ENCODE assay signal across 8 cellular contexts in genomic region chr16:31142109-31143035, GRCh38. TPM values are rescaled to one million over a fixed set of nuclear protein-coding genes. Genes with fewer than 3 reads are reported as not detected.
DNase-seq lines count a peak whose midpoint lies in the region; TF ChIP-seq lines count a peak whose summit lies in the region.

No MANE protein-coding gene starts in this region.

- CTCF ChIA-PET in RWPE1 (lab: Yijun Ruan, JAX): interaction anchor here (0.5 to 2.4 kb wide), 22 partner anchors 9 to 311 kb away, joined by 3 to 23 read pairs (median 4); partner anchors contain the start of genes HSD3B7, KAT8 and ZNF668

- H3K27me3 Mint-ChIP-seq in nephron progenitor cell (ENCODE audit: low read depth, poor library complexity): peaks cover 36% of the 10 kb centered on the region
- H3K27me3 Mint-ChIP-seq in stimulated activated naive CD8-positive, alpha-beta T cell treated with anti-CD3 and anti-CD28 coated beads, Interleukin-15, Interleukin-2, amounts not matched to agents 100 ng/mL and 50 ng/mL, for 24 hours: no peaks in the 10 kb centered on the region

- peak overlapping the region; percentile 79 for H3K4me3 Mint-ChIP-seq in nephron progenitor cell
- peak overlapping the region; percentile 73 for H3K4me3 Mint-ChIP-seq in stimulated activated naive CD8-positive, alpha-beta T cell treated with anti-CD3 and anti-CD28 coated beads, Interleukin-15, Interleukin-2, amounts not matched to agents 100 ng/mL and 50 ng/mL, for 24 hours

- H3K36me3 Mint-ChIP-seq in nephron progenitor cell (ENCODE audit: low read depth): no peaks in the 10 kb centered on the region
- H3K36me3 Mint-ChIP-seq in stimulated activated naive CD8-positive, alpha-beta T cell treated with anti-CD3 and anti-CD28 coated beads, Interleukin-15, Interleukin-2, amounts not matched to agents 100 ng/mL and 50 ng/mL, for 24 hours (ENCODE audit: low read depth): no peaks in the 10 kb centered on the region

- H3K4me3 ChIP-seq in H7 (ENCODE audit: insufficient read depth, low read depth, low read length): peak overlapping the region; percentile 35
- H3K4me3 ChIP-seq in fibroblast of the aortic adventitia (ENCODE audit: low read depth, low read length): peak overlapping the region; percentile 60

- H3K36me3 ChIP-seq in H7 (replicated peaks; ENCODE audit: control insufficient read depth, insufficient read depth, low read length): no peaks in the 10 kb centered on the region

- peak overlapping the region; percentile 98 for H3K27ac ChIP-seq in RWPE1

- POLR2A ChIA-PET in RWPE1 (lab: Yijun Ruan, JAX; ENCODE audit: low non-redundant PET): interaction anchor here (1.0 to 1.5 kb wide), 3 partner anchors 11 to 731 kb away, joined by 3 to 15 read pairs (median 8); partner anchors contain the start of genes KAT8 and ZNF267

- TF ChIP-seq CTCF in RWPE1 (conservative IDR thresholded peaks at IDR 0.05; ENCODE audit: low read depth): peak; percentile 95
- TF ChIP-seq CTCF in fibroblast of the aortic adventitia (IDR thresholded peaks at IDR 0.05; ENCODE audit: insufficient read depth, low read length): peak; percentile 89
- TF ChIP-seq CTCF in nephron progenitor cell (IDR thresholded peaks at IDR 0.05): peak; percentile 85

- DNase-seq in ELR (ENCODE audit: low read depth) (peak; percentile 99), H7 (peak; percentile 100), LoVo (ENCODE audit: low spot score) (peak; percentile 98), RWPE1 (ENCODE audit: low spot score) (peak; percentile 99), fibroblast of the aortic adventitia (ENCODE audit: low read depth) (peak; percentile 98), nephron progenitor cell (peak; percentile 100)
- peak; percentile 95 for DNase-seq in activated T-helper 9 cell treated with anti-CD3 and anti-CD28 coated beads, Interleukin-2, amount 50 U/mL, for 16 hours (ENCODE audit: low read depth)

- no peaks in the 10 kb centered on the region for H3K9me3 Mint-ChIP-seq in nephron progenitor cell
- H3K9me3 Mint-ChIP-seq in stimulated activated naive CD8-positive, alpha-beta T cell treated with anti-CD3 and anti-CD28 coated beads, Interleukin-15, Interleukin-2, amounts not matched to agents 100 ng/mL and 50 ng/mL, for 24 hours: no peaks in the 10 kb centered on the region

- H3K4me1 Mint-ChIP-seq in nephron progenitor cell: peaks cover 36% of the 10 kb centered on the region
- H3K4me1 Mint-ChIP-seq in stimulated activated naive CD8-positive, alpha-beta T cell treated with anti-CD3 and anti-CD28 coated beads, Interleukin-15, Interleukin-2, amounts not matched to agents 100 ng/mL and 50 ng/mL, for 24 hours (ENCODE audit: low read depth): peaks cover 15% of the 10 kb centered on the region

- H3K27me3 ChIP-seq in H7 (ENCODE audit: control insufficient read depth, insufficient read depth, low read length): peaks cover 24% of the 10 kb centered on the region

- peak overlapping the region; percentile 47 for H3K27ac Mint-ChIP-seq in nephron progenitor cell
- peak overlapping the region; percentile 88 for H3K27ac Mint-ChIP-seq in stimulated activated naive CD8-positive, alpha-beta T cell treated with anti-CD3 and anti-CD28 coated beads, Interleukin-15, Interleukin-2, amounts not matched to agents 100 ng/mL and 50 ng/mL, for 24 hours

RNA-seq across cellular contexts. Expression of gene PRSS8, which starts 6.8 kb away (rescaled TPM):
- 57.1 and 65.4 TPM in 2 replicates for total RNA-seq in H7 (2014; rRNA removed; shearing (Covaris generic))
- total RNA-seq in fibroblast of the aortic adventitia (ENCODE audit: low replicate concordance): not detected in 2 replicates

RNA-seq across cellular contexts. Expression of gene PRSS36, which starts 7.5 kb away (rescaled TPM):
- 0.59 and 1.1 TPM in 2 replicates for total RNA-seq in H7 (2014; rRNA removed; shearing (Covaris generic))
- total RNA-seq in fibroblast of the aortic adventitia (ENCODE audit: low replicate concordance): 1.1 and 3.8 TPM in 2 replicates

RNA-seq across cellular contexts. Expression of gene KAT8, which starts 24.9 kb away (rescaled TPM):
- 61.7 and 77.2 TPM in 2 replicates for total RNA-seq in H7 (2014; rRNA removed; shearing (Covaris generic))
- total RNA-seq in fibroblast of the aortic adventitia (ENCODE audit: low replicate concordance): 25.1 and 31.5 TPM in 2 replicates

RNA-seq across cellular contexts. Expression of gene BCKDK, which starts 34.2 kb away (rescaled TPM):
- 52.7 and 64.0 TPM in 2 replicates for total RNA-seq in H7 (2014; rRNA removed; shearing (Covaris generic))
- total RNA-seq in fibroblast of the aortic adventitia (ENCODE audit: low replicate concordance): 16.9 and 39.5 TPM in 2 replicates

RNA-seq across cellular contexts. Expression of gene FUS, which starts 37.6 kb away (rescaled TPM):
- total RNA-seq in H7 (2014; rRNA removed; shearing (Covaris generic)): 35.3 and 39.8 TPM in 2 replicates
- total RNA-seq in fibroblast of the aortic adventitia (ENCODE audit: low replicate concordance): 41.3 and 65.3 TPM in 2 replicates

Comparison
In these comparisons a context has a peak if more than half of its experiments do, and no peak if none do; other contexts are left out.
1. Peak in every context shown above with its lines: DNase-seq, H3K4me3 ChIP-seq and H3K27ac ChIP-seq.
2. RNA of gene PRSS8, which starts 6.8 kb away (total RNA-seq): 57.1 to 65.4 TPM in H7; not detected in fibroblast of the aortic adventitia; every median in the first group is over 10 times any median in the second.